In genomic region chr19:4093643-4094175, GRCh38 we compare ENCODE assay signal across 20 cellular contexts. TPM values are rescaled to one million over a fixed set of nuclear protein-coding genes. Genes with fewer than 3 reads are reported as not detected.
DNase-seq lines count a peak whose midpoint lies in the region; ATAC-seq and TF ChIP-seq lines count a peak whose summit lies in the region.
"Had no signal": no experiment of that assay in that cellular context is flagged by ENCODE, and none has a peak within 500 bp of the region (broad histone marks: within the 10 kb centered on the region; RNA-seq: fewer than 3 reads in every experiment).

No MANE protein-coding gene starts in this region.

- H3K36me3 Mint-ChIP-seq in T-helper 2 cell treated with Interferon-gamma antibody and Interleukin-4, amounts not matched to agents 5 μg/mL and 100 μg/mL, for 36 hours (ENCODE audit: low read depth): peaks cover 28% of the 10 kb centered on the region
- no peaks in the 10 kb centered on the region for H3K36me3 Mint-ChIP-seq in natural killer cell
- H3K36me3 Mint-ChIP-seq in natural killer cell treated with Interleukin-12 subunit alpha and Interleukin-12 subunit beta and Interleukin-15 and Interleukin-18, amount 100 ng/mL, for 72 hours: no peaks in the 10 kb centered on the region
- peaks cover 0 to 21% (median 6%) of the 10 kb centered on the region in 3 donors for H3K36me3 Mint-ChIP-seq in naive thymus-derived CD8-positive, alpha-beta T cell

- H3K9me3 Mint-ChIP-seq in T-helper 2 cell treated with Interferon-gamma antibody and Interleukin-4, amounts not matched to agents 5 μg/mL and 100 μg/mL, for 36 hours: no peaks in the 10 kb centered on the region
- H3K9me3 Mint-ChIP-seq in natural killer cell: no peaks in the 10 kb centered on the region
- no peaks in the 10 kb centered on the region for H3K9me3 Mint-ChIP-seq in natural killer cell treated with Interleukin-12 subunit alpha and Interleukin-12 subunit beta and Interleukin-15 and Interleukin-18, amount 100 ng/mL, for 72 hours
- H3K9me3 Mint-ChIP-seq in naive thymus-derived CD8-positive, alpha-beta T cell: no peaks in the 10 kb centered on the region
- H3K9me3 Mint-ChIP-seq: CD4-positive, CD25-positive, alpha-beta regulatory T cell had no signal

- no peak for TF ChIP-seq CTCF in natural killer cell (IDR thresholded peaks at IDR 0.05)

- peaks cover 18% of the 10 kb centered on the region for H3K4me1 Mint-ChIP-seq in T-helper 2 cell treated with Interferon-gamma antibody and Interleukin-4, amounts not matched to agents 5 μg/mL and 100 μg/mL, for 36 hours (ENCODE audit: low read depth)
- peaks cover 12 to 18% of the 10 kb centered on the region in 2 donors for H3K4me1 Mint-ChIP-seq in natural killer cell
- peaks cover 8 to 14% of the 10 kb centered on the region in 2 donors for H3K4me1 Mint-ChIP-seq in natural killer cell treated with Interleukin-12 subunit alpha and Interleukin-12 subunit beta and Interleukin-15 and Interleukin-18, amount 100 ng/mL, for 72 hours (ENCODE audit: low read depth in 2 of 2)
- H3K4me1 Mint-ChIP-seq in naive thymus-derived CD8-positive, alpha-beta T cell: peaks cover 6 to 18% (median 15%) of the 10 kb centered on the region in 4 donors

- intact Hi-C loops in natural killer cell (cut with micrococcal nuclease): no loop called here

- POLR2A ChIA-PET in naive thymus-derived CD8-positive, alpha-beta T cell (lab: Charles Lee): interaction anchor here (0.6 to 5.0 kb wide), 3 partner anchors 11 to 573 kb away, joined by 3 to 32 read pairs (median 4); partner anchors contain the start of gene ZBTB7A

- no peak overlapping the region for H3K4me3 Mint-ChIP-seq in T-helper 2 cell treated with Interferon-gamma antibody and Interleukin-4, amounts not matched to agents 5 μg/mL and 100 μg/mL, for 36 hours
- no peak overlapping the region for H3K4me3 Mint-ChIP-seq in natural killer cell
- H3K4me3 Mint-ChIP-seq in natural killer cell treated with Interleukin-12 subunit alpha and Interleukin-12 subunit beta and Interleukin-15 and Interleukin-18, amount 100 ng/mL, for 72 hours: no peak overlapping the region
- no peak overlapping the region for H3K4me3 Mint-ChIP-seq in naive thymus-derived CD8-positive, alpha-beta T cell
- H3K4me3 Mint-ChIP-seq: CD4-positive, CD25-positive, alpha-beta regulatory T cell had no signal

- no peak for DNase-seq in T-helper 2 cell treated with Interferon-gamma antibody and Interleukin-4, amounts not matched to agents 5 μg/mL and 100 μg/mL, for 36 hours (ENCODE audit: low spot score)
- DNase-seq in T-helper 2 cell (no peak), natural killer cell (no peak), NCI-H1694 (lab: John Stamatoyannopoulos, UW) (no peak)
- DNase-seq in natural killer cell treated with Interleukin-12 subunit alpha and Interleukin-12 subunit beta and Interleukin-15 and Interleukin-18, amount 100 ng/mL, for 72 hours (ENCODE audit: low spot score): no peak
- DNase-seq in naive thymus-derived CD8-positive, alpha-beta T cell: no peak
- DNase-seq: 8988T; Calu3; CD4-positive, CD25-positive, alpha-beta regulatory T cell; EL; GOT3; KBM-7; NCI-H1105; NCI-H2081 treated with DMSO at 0.1 percent for 48 hours; Right ventricle myocardium superior had no signal

- ATAC-seq in natural killer cell: no peak
- ATAC-seq in natural killer cell treated with Interleukin-12 subunit alpha and Interleukin-12 subunit beta and Interleukin-15 and Interleukin-18, amount 100 ng/mL, for 72 hours: no peak
- ATAC-seq in naive thymus-derived CD8-positive, alpha-beta T cell: no peak
- ATAC-seq in HG03469 (IDR thresholded peaks at IDR 0.05; ENCODE audit: unreplicated experiment): no peak
- ATAC-seq in GM21717 (IDR thresholded peaks at IDR 0.05; ENCODE audit: unreplicated experiment): no peak
- ATAC-seq: HepG2 had no signal

- no peaks in the 10 kb centered on the region for H3K27me3 Mint-ChIP-seq in T-helper 2 cell treated with Interferon-gamma antibody and Interleukin-4, amounts not matched to agents 5 μg/mL and 100 μg/mL, for 36 hours (ENCODE audit: low read depth)
- no peaks in the 10 kb centered on the region for H3K27me3 Mint-ChIP-seq in natural killer cell (ENCODE audit: low read depth in 2 of 2)
- no peaks in the 10 kb centered on the region for H3K27me3 Mint-ChIP-seq in natural killer cell treated with Interleukin-12 subunit alpha and Interleukin-12 subunit beta and Interleukin-15 and Interleukin-18, amount 100 ng/mL, for 72 hours
- no peaks in the 10 kb centered on the region for H3K27me3 Mint-ChIP-seq in naive thymus-derived CD8-positive, alpha-beta T cell
- H3K27me3 Mint-ChIP-seq: CD4-positive, CD25-positive, alpha-beta regulatory T cell had no signal

- H3K27ac Mint-ChIP-seq in T-helper 2 cell treated with Interferon-gamma antibody and Interleukin-4, amounts not matched to agents 5 μg/mL and 100 μg/mL, for 36 hours: peak overlapping the region; percentile 57
- peak overlapping the region; percentile 53 to 54 for H3K27ac Mint-ChIP-seq in natural killer cell
- H3K27ac Mint-ChIP-seq in natural killer cell treated with Interleukin-12 subunit alpha and Interleukin-12 subunit beta and Interleukin-15 and Interleukin-18, amount 100 ng/mL, for 72 hours: peak overlapping the region in 1 of 2 donors; percentile 81
- H3K27ac Mint-ChIP-seq in naive thymus-derived CD8-positive, alpha-beta T cell: peak overlapping the region in 6 of 10 donors; percentile 28 to 69 (median 58)

RNA-seq across cellular contexts. Expression of gene ZBTB7A, which starts 27.0 kb away (rescaled TPM):
- 10 to 100 TPM; 81.6 to 97.7 (median 82.9) TPM for total RNA-seq in natural killer cell
- 10 to 100 TPM; 63.4 to 70.5 TPM for total RNA-seq in natural killer cell treated with Interleukin-12 subunit alpha and Interleukin-12 subunit beta and Interleukin-15 and Interleukin-18, amount 100 ng/mL, for 72 hours
- 10 to 100 TPM; 59.9 TPM for total RNA-seq in naive thymus-derived CD8-positive, alpha-beta T cell
- polyA plus RNA-seq in naive thymus-derived CD8-positive, alpha-beta T cell: 10 to 100 TPM; 31.3 to 52.2 (median 31.5) TPM

RNA-seq across cellular contexts. Expression of gene MAP2K2, which starts 30.2 kb away (rescaled TPM):
- total RNA-seq in natural killer cell: 100 to 1,000 TPM; 137 to 154 (median 152) TPM
- 100 to 1,000 TPM; 170 to 206 TPM for total RNA-seq in natural killer cell treated with Interleukin-12 subunit alpha and Interleukin-12 subunit beta and Interleukin-15 and Interleukin-18, amount 100 ng/mL, for 72 hours
- 100 to 1,000 TPM; 119 to 134 TPM for total RNA-seq in naive thymus-derived CD8-positive, alpha-beta T cell
- polyA plus RNA-seq in naive thymus-derived CD8-positive, alpha-beta T cell: 100 to 1,000 TPM in 1 of 3 donors, 10 to 100 TPM in 2; 48.0 to 101 (median 67.3) TPM

RNA-seq across cellular contexts. Expression of gene CREB3L3, which starts 59.7 kb away (rescaled TPM):
- total RNA-seq in natural killer cell: under 1 TPM in 2 of 3 donors, not detected in 1; 0.43 to 0.70 TPM
- not detected for total RNA-seq in natural killer cell treated with Interleukin-12 subunit alpha and Interleukin-12 subunit beta and Interleukin-15 and Interleukin-18, amount 100 ng/mL, for 72 hours
- total RNA-seq in naive thymus-derived CD8-positive, alpha-beta T cell: not detected
- not detected for polyA plus RNA-seq in naive thymus-derived CD8-positive, alpha-beta T cell
- total RNA-seq: CD4-positive, CD25-positive, alpha-beta regulatory T cell; NCI-H460; Right ventricle myocardium superior had no signal
- polyA plus RNA-seq: AG04450 had no signal
